Comparison of ENCODE assay signal across 14 cellular contexts in the genomic region with DNA sequence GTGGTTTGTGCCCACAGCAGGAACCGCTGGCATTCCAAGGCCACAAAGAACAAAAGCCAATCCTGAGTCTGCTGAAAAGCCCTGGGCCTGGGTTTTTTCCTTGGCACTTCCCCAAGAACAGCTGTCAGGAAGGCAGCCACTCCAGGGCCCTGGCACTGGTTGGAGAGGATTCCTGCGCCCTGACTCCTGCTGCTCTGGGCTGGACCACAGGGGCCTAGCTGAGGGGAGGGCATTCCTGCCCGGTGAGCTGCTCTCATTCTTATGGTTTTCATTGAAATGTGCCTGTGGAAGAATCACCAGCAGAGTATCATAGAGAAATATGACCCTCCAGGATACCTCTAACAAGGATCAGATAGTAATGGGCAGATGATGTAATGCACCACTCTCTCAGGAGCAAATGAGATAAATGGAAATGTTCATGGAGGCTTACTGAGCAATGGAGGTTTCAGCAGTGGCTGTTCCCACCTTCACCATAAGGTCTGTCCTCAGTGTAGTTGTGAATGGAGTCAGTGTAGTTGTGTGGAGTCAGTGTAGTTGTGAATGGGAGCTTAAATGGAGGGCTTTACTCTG. TPM values are rescaled to one million over a fixed set of nuclear protein-coding genes. Genes with fewer than 3 reads are reported as not detected.
DNase-seq lines count a peak whose midpoint lies in the region; ATAC-seq and TF ChIP-seq lines count a peak whose summit lies in the region.
"Not testable (repeated sequence)": the region's sequence is repeated elsewhere in the genome, so short reads cannot be mapped to it uniquely, and the experiment has no call there.
"Had no signal": no experiment of that assay in that cellular context is flagged by ENCODE, and none has a peak within 500 bp of the region (broad histone marks: within the 10 kb centered on the region; RNA-seq: fewer than 3 reads in every experiment).

No MANE protein-coding gene starts in this region.

- not testable (repeated sequence) for H3K36me3 ChIP-seq in BJ (ENCODE audit: control insufficient read depth, insufficient read depth, low read length); SJSA1; stomach

- ATAC-seq in left cardiac atrium, result peak; percentile 82 to 98

- H3K4me3 ChIP-seq in BJ (ENCODE audit: low read depth, low read length); SJSA1; stomach: not testable (repeated sequence)

- not testable (repeated sequence) for TF ChIP-seq CTCF in BJ (IDR thresholded peaks at IDR 0.05; ENCODE audit: insufficient read depth, low read depth, low read length); stomach (IDR thresholded peaks at IDR 0.05)

- H3K27me3 ChIP-seq in BJ (ENCODE audit: control insufficient read depth, insufficient read depth, low read length); SJSA1 (replicated peaks); stomach: not testable (repeated sequence)

- 24 to 53% (median 41%) methylated on average over 2 of the region's 3 CpGs; no CpG with 5 or more reads in 1 of the 5 donors for WGBS in stomach, 5 donors

- intact Hi-C loops in left cardiac atrium (cut with DNase I); stomach (cut with DNase I; ENCODE audit: low total_unique reads): not testable (repeated sequence)

- not testable (repeated sequence) for TF ChIP-seq POLR2A in stomach (IDR thresholded peaks at IDR 0.05)

- not testable (repeated sequence) for H3K4me1 ChIP-seq in SJSA1 (replicated peaks); stomach

- POLR2A ChIA-PET in BJ (lab: Charles Lee), result not testable (repeated sequence)

- DNase-seq in BJ (ENCODE audit: low read depth), result peak; percentile 42
- DNase-seq in HT1080 (ENCODE audit: low read depth), result peak; percentile 89
- DNase-seq in SJSA1 (ENCODE audit: low read depth in 1 of 2, low spot score in 2 of 2), result peak; percentile 38 to 98
- DNase-seq in astrocyte of the hippocampus (ENCODE audit: low read depth, low spot score), result peak; percentile 46
- peak; percentile 60 for DNase-seq in fibroblast of gingiva (ENCODE audit: low read depth)
- DNase-seq in left cardiac atrium, result peak; percentile 21
- DNase-seq in mucosa of gallbladder (ENCODE audit: low spot score), result peak; percentile 50
- DNase-seq in stomach, result peak; percentile 45

- not testable (repeated sequence) for TF ChIP-seq EP300 in stomach (IDR thresholded peaks at IDR 0.05)

- CTCF ChIA-PET in BJ (lab: Yijun Ruan, JAX), result not testable (repeated sequence)

- H3K27ac ChIP-seq in SJSA1, result not testable (repeated sequence)
- H3K27ac ChIP-seq in stomach, result peak overlapping the region in 4 of 5 donors; percentile 30 to 72 (median 55)

- H3K9me3 ChIP-seq in SJSA1 (replicated peaks); stomach: not testable (repeated sequence)

RNA-seq across cellular contexts. Expression of a gene that starts 32.1 kb away (rescaled TPM):
- polyA plus RNA-seq in BJ (2011; rRNA removed) (31.2 and 44.1 TPM in 2 replicates), stomach (10 to 100 TPM; 26.2 to 31.1 (median 26.6) TPM)
- 17.7 and 26.4 TPM in 2 replicates for polyA minus RNA-seq in BJ (2011; rRNA and poly(A)+ RNA removed)
- 35.1 and 41.7 TPM in 2 replicates for total RNA-seq in HT1080 (2014; rRNA removed; shearing (Covaris generic))
- polyA plus RNA-seq in HT1080 (2015; cell fraction: cytosol; rRNA removed), result 22.7 and 24.0 TPM in 2 replicates
- 38.4 and 41.3 TPM in 2 replicates for polyA plus RNA-seq in HT1080 (2015; cell fraction: nucleus; rRNA removed)
- 42.5 and 52.7 TPM in 2 replicates for total RNA-seq in SJSA1 (2014; rRNA removed; shearing (Covaris generic))
- total RNA-seq in left cardiac atrium (10 to 100 TPM; 29.1 to 31.6 TPM), mucosa of gallbladder (47.4 TPM), stomach (10 to 100 TPM; 11.7 to 40.7 (median 14.3) TPM)

RNA-seq across cellular contexts. Expression of a gene that starts 50.0 kb away (rescaled TPM):
- not detected in 2 replicates for polyA plus RNA-seq in BJ (2011; rRNA removed)
- polyA minus RNA-seq in BJ (2011; rRNA and poly(A)+ RNA removed), result not detected in 2 replicates
- total RNA-seq in HT1080 (2014; rRNA removed; shearing (Covaris generic)), result not detected in 2 replicates
- polyA plus RNA-seq in HT1080 (2015; cell fraction: cytosol; rRNA removed), result not detected in 2 replicates
- not detected in 2 replicates for polyA plus RNA-seq in HT1080 (2015; cell fraction: nucleus; rRNA removed)
- total RNA-seq in SJSA1 (2014; rRNA removed; shearing (Covaris generic)), result not detected in 2 replicates
- total RNA-seq in left cardiac atrium, result not detected
- not detected for total RNA-seq in mucosa of gallbladder
- total RNA-seq in stomach, result not detected
- polyA plus RNA-seq in stomach, result not detected
- total RNA-seq: CD4-positive, alpha-beta memory T cell; colonic mucosa; endodermal cell; H7; natural killer cell had no signal
- polyA plus RNA-seq: adipose tissue; CD4-positive, alpha-beta memory T cell had no signal

Comparison
In these comparisons a context has a peak if more than half of its experiments do, and no peak if none do; other contexts are left out.
1. DNase-seq: peak in every context shown above with its lines; median percentile 89 in HT1080; 68 in SJSA1; 60 in fibroblast of gingiva; 50 in mucosa of gallbladder; 46 in astrocyte of the hippocampus; 45 in stomach; 42 in BJ; 21 in left cardiac atrium.